Comparison of ENCODE assay signal across 10 cellular contexts in the genomic region with DNA sequence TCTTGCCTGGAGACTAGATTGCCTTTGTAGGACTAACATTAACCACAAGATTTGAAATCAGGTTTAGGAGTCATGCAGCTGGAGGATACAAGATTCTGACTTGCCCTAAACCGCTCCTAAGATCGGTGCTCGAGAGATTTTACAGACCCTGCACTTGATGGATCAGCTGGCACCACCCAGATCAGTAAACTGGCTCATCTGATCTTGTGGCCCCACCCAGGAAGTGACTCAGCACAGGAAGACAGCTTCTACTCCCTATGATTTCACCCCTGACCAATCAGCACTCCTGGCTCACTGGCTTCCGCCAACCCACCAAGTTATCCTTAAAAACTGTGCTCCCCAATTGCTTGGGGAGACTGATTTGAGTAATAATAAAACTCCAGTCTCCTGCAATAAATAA. TPM values are rescaled to one million over a fixed set of nuclear protein-coding genes. Genes with fewer than 3 reads are reported as not detected.
DNase-seq lines count a peak whose midpoint lies in the region; ATAC-seq and TF ChIP-seq lines count a peak whose summit lies in the region.
"Had no signal": no experiment of that assay in that cellular context is flagged by ENCODE, and none has a peak within 500 bp of the region (broad histone marks: within the 10 kb centered on the region; RNA-seq: fewer than 3 reads in every experiment).

No MANE protein-coding gene starts in this region.

- TF ChIP-seq CTCF in brain microvascular endothelial cell (IDR thresholded peaks at IDR 0.05; ENCODE audit: low read depth, low read length, missing control alignments), result no peak
- no peak for TF ChIP-seq CTCF in glutamatergic neuron (IDR thresholded peaks at IDR 0.05; ENCODE audit: partially characterized antibody, unreplicated experiment)

- CTCF ChIA-PET in activated CD4-positive, alpha-beta T cell treated with anti-CD3 and anti-CD28 coated beads for 36 hours (lab: Charles Lee), result no interaction called here

- no peaks in the 10 kb centered on the region for H3K36me3 ChIP-seq in brain microvascular endothelial cell (replicated peaks)
- H3K36me3 ChIP-seq: vagina had no signal

- peak overlapping the region; percentile 80 for H3K27ac Mint-ChIP-seq in activated CD4-positive, alpha-beta T cell treated with anti-CD3 and anti-CD28 coated beads for 36 hours
- H3K27ac Mint-ChIP-seq in stimulated activated effector memory CD8-positive, alpha-beta T cell treated with anti-CD3 and anti-CD28 coated beads, Interleukin-12 subunit alpha, Interleukin-12 subunit beta, amount 100 ng/mL, for 72 hours, result no peak overlapping the region
- no peak overlapping the region for H3K27ac Mint-ChIP-seq in glutamatergic neuron (ENCODE audit: unreplicated experiment)

- peak overlapping the region; percentile 69 for H3K4me3 Mint-ChIP-seq in activated CD4-positive, alpha-beta T cell treated with anti-CD3 and anti-CD28 coated beads for 36 hours
- H3K4me3 Mint-ChIP-seq in stimulated activated effector memory CD8-positive, alpha-beta T cell treated with anti-CD3 and anti-CD28 coated beads, Interleukin-12 subunit alpha, Interleukin-12 subunit beta, amount 100 ng/mL, for 72 hours, result peak overlapping the region; percentile 84
- no peak overlapping the region for H3K4me3 Mint-ChIP-seq in glutamatergic neuron (ENCODE audit: unreplicated experiment)

- H3K27me3 ChIP-seq in brain microvascular endothelial cell (replicated peaks), result no peaks in the 10 kb centered on the region
- H3K27me3 ChIP-seq: vagina had no signal

- no peak overlapping the region for H3K27ac ChIP-seq in brain microvascular endothelial cell

- no peak overlapping the region for H3K4me3 ChIP-seq in brain microvascular endothelial cell (ENCODE audit: low read depth, low read length)

- intact Hi-C loops in activated CD4-positive, alpha-beta T cell treated with anti-CD3 and anti-CD28 coated beads for 36 hours (cut with DNase I, micrococcal nuclease), result loop anchor here in 1 of 2 experiments (2.0 kb wide), 2 partner anchors 193 to 511 kb away; a partner anchor contains a TSS

- H3K36me3 Mint-ChIP-seq in activated CD4-positive, alpha-beta T cell treated with anti-CD3 and anti-CD28 coated beads for 36 hours (ENCODE audit: low read depth), result peaks cover 12% of the 10 kb centered on the region
- no peaks in the 10 kb centered on the region for H3K36me3 Mint-ChIP-seq in stimulated activated effector memory CD8-positive, alpha-beta T cell treated with anti-CD3 and anti-CD28 coated beads, Interleukin-12 subunit alpha, Interleukin-12 subunit beta, amount 100 ng/mL, for 72 hours
- H3K36me3 Mint-ChIP-seq in glutamatergic neuron (ENCODE audit: unreplicated experiment), result no peaks in the 10 kb centered on the region

- no peak for ATAC-seq in activated CD4-positive, alpha-beta T cell treated with anti-CD3 and anti-CD28 coated beads for 36 hours
- ATAC-seq in stimulated activated effector memory CD8-positive, alpha-beta T cell treated with anti-CD3 and anti-CD28 coated beads, Interleukin-12 subunit alpha, Interleukin-12 subunit beta, amount 100 ng/mL, for 72 hours, result no peak

- H3K4me1 Mint-ChIP-seq in activated CD4-positive, alpha-beta T cell treated with anti-CD3 and anti-CD28 coated beads for 36 hours, result peaks cover 14% of the 10 kb centered on the region
- H3K4me1 Mint-ChIP-seq in stimulated activated effector memory CD8-positive, alpha-beta T cell treated with anti-CD3 and anti-CD28 coated beads, Interleukin-12 subunit alpha, Interleukin-12 subunit beta, amount 100 ng/mL, for 72 hours, result peaks cover 6% of the 10 kb centered on the region
- H3K4me1 Mint-ChIP-seq in glutamatergic neuron (ENCODE audit: low read depth, unreplicated experiment), result peaks cover 1% of the 10 kb centered on the region

- H3K9me3 Mint-ChIP-seq in activated CD4-positive, alpha-beta T cell treated with anti-CD3 and anti-CD28 coated beads for 36 hours (ENCODE audit: low read depth), result peaks cover 9% of the 10 kb centered on the region
- peaks cover 3% of the 10 kb centered on the region for H3K9me3 Mint-ChIP-seq in stimulated activated effector memory CD8-positive, alpha-beta T cell treated with anti-CD3 and anti-CD28 coated beads, Interleukin-12 subunit alpha, Interleukin-12 subunit beta, amount 100 ng/mL, for 72 hours
- no peaks in the 10 kb centered on the region for H3K9me3 Mint-ChIP-seq in glutamatergic neuron (ENCODE audit: unreplicated experiment)

- peak; percentile 66 for DNase-seq in activated CD4-positive, alpha-beta T cell treated with anti-CD3 and anti-CD28 coated beads for 36 hours
- no peak for DNase-seq in activated CD4-positive, alpha-beta T cell treated with anti-CD3 and anti-CD28 coated beads, Interleukin-2, amount 50 U/mL, for 4 hours
- DNase-seq in RPMI7951 (ENCODE audit: low read depth) (peak; percentile 37), brain microvascular endothelial cell (peak; percentile 24), NCI-H128 (lab: John Stamatoyannopoulos, UW; ENCODE audit: unreplicated experiment) (no peak), cerebellar cortex (ENCODE audit: low spot score) (no peak), glutamatergic neuron (no peak)
- DNase-seq in stimulated activated effector memory CD8-positive, alpha-beta T cell treated with anti-CD3 and anti-CD28 coated beads, Interleukin-12 subunit alpha, Interleukin-12 subunit beta, amount 100 ng/mL, for 72 hours (ENCODE audit: low spot score in 2 of 2), result no peak
- DNase-seq: anterior cingulate cortex had no signal

- POLR2A ChIA-PET in activated CD4-positive, alpha-beta T cell treated with anti-CD3 and anti-CD28 coated beads for 36 hours (lab: Charles Lee), result no interaction called here

- in situ Hi-C loops in brain microvascular endothelial cell (cut with HindIII; ENCODE audit: low pct_ligation_motif_present, low sequenced_read_pairs), result no loop called here

- H3K27me3 Mint-ChIP-seq in activated CD4-positive, alpha-beta T cell treated with anti-CD3 and anti-CD28 coated beads for 36 hours, result no peaks in the 10 kb centered on the region
- no peaks in the 10 kb centered on the region for H3K27me3 Mint-ChIP-seq in glutamatergic neuron (ENCODE audit: unreplicated experiment)

RNA-seq across cellular contexts. Expression of a gene that starts 0.9 kb away (rescaled TPM):
- total RNA-seq in activated CD4-positive, alpha-beta T cell treated with anti-CD3 and anti-CD28 coated beads for 36 hours, result under 1 TPM in 1 of 2 experiments, not detected in 1; 0.11 TPM
- total RNA-seq in RPMI7951 (2014; rRNA removed; shearing (Covaris generic)), result under 0.01 and 0.29 TPM in 2 replicates
- total RNA-seq in glutamatergic neuron (ENCODE audit: unreplicated experiment), result 0.59 TPM

RNA-seq across cellular contexts. Expression of a gene that starts 8.5 kb away (rescaled TPM):
- total RNA-seq in activated CD4-positive, alpha-beta T cell treated with anti-CD3 and anti-CD28 coated beads for 36 hours, result 10 to 100 TPM; 43.6 to 52.8 TPM
- total RNA-seq in RPMI7951 (2014; rRNA removed; shearing (Covaris generic)), result 40.3 and 40.6 TPM in 2 replicates
- total RNA-seq in glutamatergic neuron (ENCODE audit: unreplicated experiment), result 31.9 TPM

Comparison
In these comparisons a context has a peak if more than half of its experiments do, and no peak if none do; other contexts are left out.
1. DNase-seq: peak in activated CD4-positive, alpha-beta T cell treated with anti-CD3 and anti-CD28 coated beads for 36 hours (single experiment), RPMI7951 (single experiment) and brain microvascular endothelial cell (single experiment); none in activated CD4-positive, alpha-beta T cell treated with anti-CD3 and anti-CD28 coated beads, Interleukin-2, amount 50 U/mL, for 4 hours (0 of 2), stimulated activated effector memory CD8-positive, alpha-beta T cell treated with anti-CD3 and anti-CD28 coated beads, Interleukin-12 subunit alpha, Interleukin-12 subunit beta, amount 100 ng/mL, for 72 hours (0 of 2), NCI-H128 (single experiment), cerebellar cortex (single experiment) and glutamatergic neuron (single experiment).